ENCODE assay signal across 8 cellular contexts in genomic region chr2:7203056-7203467, GRCh38.
DNase-seq lines count a peak whose midpoint lies in the region; ATAC-seq, FAIRE-seq and TF ChIP-seq lines count a peak whose summit lies in the region.

No MANE protein-coding gene starts in this region.

- no peak overlapping the region for H3K27ac ChIP-seq in WERI-Rb-1
- H3K27ac ChIP-seq in HepG2 (ENCODE audit: extremely low read length, insufficient read depth, low read length), result no peak overlapping the region

- peak; percentile 96 for TF ChIP-seq CTCF in CD14-positive monocyte (IDR thresholded peaks at IDR 0.05)
- TF ChIP-seq CTCF in WERI-Rb-1 (IDR thresholded peaks at IDR 0.05; ENCODE audit: low read depth, low read length), result peak; percentile 79
- TF ChIP-seq CTCF in HepG2 (CRISPR knock-in tag; IDR thresholded peaks at IDR 0.05), result peak; percentile 85

- peaks cover 0 to 2% (median 0%) of the 10 kb centered on the region in 7 donors for H3K9me3 Mint-ChIP-seq in CD14-positive monocyte
- no peaks in the 10 kb centered on the region for H3K9me3 Mint-ChIP-seq in central memory CD8-positive, alpha-beta T cell

- peaks cover 17% of the 10 kb centered on the region for H3K4me1 Mint-ChIP-seq in CD14-positive monocyte
- H3K4me1 Mint-ChIP-seq in central memory CD8-positive, alpha-beta T cell, result no peaks in the 10 kb centered on the region

- H3K9me3 ChIP-seq in WERI-Rb-1 (ENCODE audit: severe bottlenecking), result no peaks in the 10 kb centered on the region
- H3K9me3 ChIP-seq in HepG2 (ENCODE audit: low read length), result no peaks in the 10 kb centered on the region

- BruUV-seq in HepG2 (replicated peaks; lab: Mats Ljungman, UMichigan), result no TSS peak

- no peaks in the 10 kb centered on the region for H3K27me3 Mint-ChIP-seq in CD14-positive monocyte (ENCODE audit: low read depth in 3 of 3)
- H3K27me3 Mint-ChIP-seq in central memory CD8-positive, alpha-beta T cell, result no peaks in the 10 kb centered on the region

- TF ChIP-seq EP300 in HepG2 (IDR thresholded peaks at IDR 0.05; ENCODE audit: low read depth in 2 of 2, low read length in 2 of 2) (no peak), HepG2 (CRISPR knock-in tag; IDR thresholded peaks at IDR 0.05; ENCODE audit: borderline replicate concordance) (no peak)

- under 1% methylated on average over 4 of the region's 4 CpGs for WGBS in HepG2 (ENCODE audit: low lambda C conversion rate)

- CTCF ChIA-PET in HepG2 (lab: Yijun Ruan, JAX; ENCODE audit: low intra/inter-chr PET ratio, low total read pairs), result interaction anchor here (1.7 to 2.6 kb wide), 2 partner anchors 177 to 469 kb away, joined by 8 to 14 read pairs; no protein-coding TSS in a partner anchor

- peak; percentile 82 for FAIRE-seq in HepG2 (lab: Jason Lieb, UNC)

- TF ChIP-seq RAD21 in HepG2 (CRISPR knock-in tag; IDR thresholded peaks at IDR 0.05), result no peak

- H3K27me3 ChIP-seq in WERI-Rb-1 (ENCODE audit: insufficient read depth, low read depth, severe bottlenecking) (no peaks in the 10 kb centered on the region), HepG2 (ENCODE audit: control insufficient read depth in 1 of 2, insufficient read depth in 2 of 2, low read length in 2 of 2) (no peaks in the 10 kb centered on the region)

- H3K4me2 ChIP-seq in HepG2 (ENCODE audit: low read depth, low read length), result no peak overlapping the region

- H3K36me3 Mint-ChIP-seq in CD14-positive monocyte, result no peaks in the 10 kb centered on the region
- no peaks in the 10 kb centered on the region for H3K36me3 Mint-ChIP-seq in central memory CD8-positive, alpha-beta T cell (ENCODE audit: insufficient read depth)

- no peaks in the 10 kb centered on the region for H3K79me2 ChIP-seq in HepG2 (ENCODE audit: insufficient read depth, low read length)

- H3K4me3 ChIP-seq in WERI-Rb-1 (ENCODE audit: low read depth, low read length) (no peak overlapping the region), HepG2 (replicated peaks in 1 of 3; ENCODE audit: insufficient read depth in 1 of 3, low read depth in 2 of 3, low read length in 3 of 3) (no peak overlapping the region)

- no peaks in the 10 kb centered on the region for H3K4me1 ChIP-seq in HepG2 (ENCODE audit: insufficient read depth, low read length)

- no peak overlapping the region for H2AFZ ChIP-seq in HepG2 (ENCODE audit: low read length)

- H4K20me1 ChIP-seq in HepG2 (ENCODE audit: insufficient read depth, low read length), result no peaks in the 10 kb centered on the region

- in situ Hi-C loops in HepG2 (cut with HindIII; ENCODE audit: extremely low pct_ligation_motif_present, low pct_unique_long_range_greater_than_20kb), result loop anchor here (10.0 kb wide), 1 partner anchor 172 kb away; no protein-coding TSS in a partner anchor

- intact Hi-C loops in CD14-positive monocyte (cut with micrococcal nuclease) (loop anchor here (5.0 to 10.0 kb wide), 4 partner anchors 106 to 1562 kb away; partner anchors contain the start of gene ID2 (in 1 of the 2)), HepG2 (cut with micrococcal nuclease; ENCODE audit: unreplicated experiment) (loop anchor here (1.0 to 5.0 kb wide), 5 partner anchors 86 to 469 kb away; no protein-coding TSS in a partner anchor)

- no peak overlapping the region for H3K4me3 Mint-ChIP-seq in CD14-positive monocyte
- no peak overlapping the region for H3K4me3 Mint-ChIP-seq in central memory CD8-positive, alpha-beta T cell

- ATAC-seq in GM21576 (IDR thresholded peaks at IDR 0.05; ENCODE audit: unreplicated experiment) (peak; percentile 71), HepG2 (peak; percentile 77), HG03469 (IDR thresholded peaks at IDR 0.05; ENCODE audit: unreplicated experiment) (no peak)
- ATAC-seq in central memory CD8-positive, alpha-beta T cell (replicated peaks; ENCODE audit: extremely low read depth, poor library complexity, severe bottlenecking), result peak; percentile 43

- POLR2A ChIA-PET in HepG2 (lab: Yijun Ruan, JAX), result no interaction called here

- H3K36me3 ChIP-seq in WERI-Rb-1, result no peaks in the 10 kb centered on the region
- H3K36me3 ChIP-seq in HepG2 (replicated peaks in 1 of 2; ENCODE audit: control insufficient read depth in 1 of 2, insufficient read depth in 2 of 2, low read length in 2 of 2), result no peaks in the 10 kb centered on the region

- no peak for TF ChIP-seq POLR2A in HepG2 (IDR thresholded peaks at IDR 0.05; ENCODE audit: insufficient read depth in 1 of 2, low read depth in 2 of 2, low read length in 2 of 2)

- H3K9ac ChIP-seq in HepG2 (ENCODE audit: insufficient read depth, low read depth, low read length), result no peak overlapping the region

- H3K27ac Mint-ChIP-seq in CD14-positive monocyte, result no peak overlapping the region
- H3K27ac Mint-ChIP-seq in central memory CD8-positive, alpha-beta T cell (ENCODE audit: low read depth), result no peak overlapping the region

- DNase-seq in CD14-positive monocyte (ENCODE audit: low spot score) (no peak), NCI-H2171 treated with DMSO at 0.1 percent for 48 hours (lab: John Stamatoyannopoulos, UW) (peak; percentile 89), WERI-Rb-1 (peak; percentile 66), HepG2 (ENCODE audit: low spot score) (peak; percentile 49)
- peak; percentile 33 to 35 for DNase-seq in central memory CD8-positive, alpha-beta T cell (ENCODE audit: low spot score in 2 of 2)
- peak in 2 of 3 experiments; percentile 5 to 6 for DNase-seq in stimulated activated CD4-positive, alpha-beta T cell treated with anti-CD3 and anti-CD28 coated beads, TNF-alpha, amount 100 ng/mL, for 4 hours (ENCODE audit: low read depth in 3 of 3)

TF ChIP-seq in HepG2, 621 proteins besides CTCF, POLR2A, EP300 and RAD21 (continues in another document):
- no peak for TF ChIP-seq ZNF430 (CRISPR knock-in tag; IDR thresholded peaks at IDR 0.05)
- TF ChIP-seq SMC3 (IDR thresholded peaks at IDR 0.05; ENCODE audit: low read length), result peak; percentile 72
- no peak for TF ChIP-seq NRL (CRISPR knock-in tag; IDR thresholded peaks at IDR 0.05; ENCODE audit: borderline replicate concordance)
- no peak for TF ChIP-seq RBFOX2 (IDR thresholded peaks at IDR 0.05; ENCODE audit: low read depth, low read length)
- TF ChIP-seq ZNF10 (CRISPR knock-in tag; IDR thresholded peaks at IDR 0.05; ENCODE audit: borderline replicate concordance, low read depth), result no peak
- 0 out of 2 replicates have a peak, but pooled peaks have one; percentile 38 for TF ChIP-seq ZNF639 (CRISPR knock-in tag; conservative IDR thresholded peaks at IDR 0.05)
- TF ChIP-seq STAG1 (CRISPR knock-in tag; IDR thresholded peaks at IDR 0.05), result peak; percentile 85
- TF ChIP-seq ZSCAN9 (CRISPR knock-in tag; IDR thresholded peaks at IDR 0.05; ENCODE audit: borderline replicate concordance), result peak; percentile 48; the same call in 1 of the 2 replicates
- TF ChIP-seq MLLT10 (CRISPR knock-in tag; IDR thresholded peaks at IDR 0.05), result no peak
- no peak for TF ChIP-seq ZBTB26 (CRISPR knock-in tag; IDR thresholded peaks at IDR 0.05; ENCODE audit: borderline replicate concordance)
- 0 out of 2 replicates have a peak, but pooled peaks have one; percentile 25 for TF ChIP-seq CEBPB (IDR thresholded peaks at IDR 0.05; ENCODE audit: borderline replicate concordance, low read depth, low read length)
- 0 out of 2 replicates have a peak, but pooled peaks have one; percentile 17 for TF ChIP-seq MIXL1 (CRISPR knock-in tag; IDR thresholded peaks at IDR 0.05)
- no peak for TF ChIP-seq JDP2 (CRISPR knock-in tag; IDR thresholded peaks at IDR 0.05; ENCODE audit: borderline replicate concordance)
- no peak for TF ChIP-seq STAT6 (CRISPR knock-in tag; IDR thresholded peaks at IDR 0.05; ENCODE audit: borderline replicate concordance)
- no peak for TF ChIP-seq MTA1 (CRISPR knock-in tag; IDR thresholded peaks at IDR 0.05; ENCODE audit: borderline replicate concordance)
- TF ChIP-seq THAP11 (CRISPR knock-in tag; IDR thresholded peaks at IDR 0.05), result 0 out of 2 replicates have a peak, but pooled peaks have one; percentile 24
- TF ChIP-seq KAT8 (CRISPR knock-in tag; IDR thresholded peaks at IDR 0.05), result 0 out of 2 replicates have a peak, but pooled peaks have one; percentile 15
